22 cellular contexts compared by ENCODE assay signal in the genomic region with DNA sequence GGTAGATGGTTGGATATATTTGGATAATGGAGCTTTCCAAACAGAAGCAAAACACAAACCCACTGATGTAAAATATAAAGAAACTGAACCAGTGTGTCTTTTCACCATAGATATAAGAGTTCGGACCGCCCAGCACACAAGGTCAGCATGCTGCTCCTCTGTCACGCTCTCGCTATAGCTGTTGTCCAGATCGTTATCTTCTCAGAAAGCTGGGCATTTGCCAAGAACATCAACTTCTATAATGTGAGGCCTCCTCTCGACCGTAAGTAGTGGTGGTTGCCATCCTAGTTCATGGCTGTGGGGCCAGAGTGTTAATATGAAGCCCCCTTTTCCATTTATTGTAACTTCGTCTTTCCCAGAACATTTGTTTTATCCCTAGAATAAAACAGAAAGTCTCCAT.
"Had no signal": no experiment of that assay in that cellular context is flagged by ENCODE, and none has a peak within 500 bp of the region (broad histone marks: within the 10 kb centered on the region; RNA-seq: fewer than 3 reads in every experiment).

No MANE protein-coding gene starts in this region.

- H3K36me3 ChIP-seq: brain microvascular endothelial cell, cardiac muscle cell had no signal

- H3K27ac ChIP-seq: brain microvascular endothelial cell, cardiac muscle cell, PC-9, SK-N-MC had no signal

- ATAC-seq: activated CD4-positive, CD25-positive, alpha-beta regulatory T cell treated with anti-CD3 and anti-CD28 coated beads, Interleukin-2, amount 50 U/mL, for 24 hours; activated CD8-positive, alpha-beta T cell treated with anti-CD3 and anti-CD28 coated beads for 36 hours; activated T-cell treated with anti-CD3 and anti-CD28 coated beads, Interleukin-2, amount 50 U/mL, for 72 hours had no signal

- H3K27me3 ChIP-seq: brain microvascular endothelial cell, cardiac muscle cell had no signal

- DNase-seq: activated CD4-positive, alpha-beta T cell treated with anti-CD3 and anti-CD28 coated beads for 4 hours; activated CD8-positive, alpha-beta memory T cell treated with anti-CD3 and anti-CD28 coated beads, Interleukin-2, amount 50 U/mL, for 4 hours; activated CD8-positive, alpha-beta T cell treated with anti-CD3 and anti-CD28 coated beads for 36 hours; activated gamma-delta T cell treated with Interleukin-2 at 50 U/mL for 16 hours; activated naive CD4-positive, alpha-beta T cell treated with anti-CD3 and anti-CD28 coated beads, Interleukin-2, amount 10 ng/mL, durations not matched to agents 7 days and 5 days; activated naive CD8-positive, alpha-beta T cell treated with anti-CD3 and anti-CD28 coated beads for 36 hours; activated T-cell treated with anti-CD3 and anti-CD28 coated beads, Interleukin-2, amount 50 U/mL, for 72 hours; brain microvascular endothelial cell; Karpas-422; MM.1S; NCI-H146; NCI-H187 treated with DMSO at 0.1 percent for 48 hours; NCI-H2081 treated with DMSO at 0.1 percent for 48 hours; NCI-H446; NCI-H524 treated with DMSO at 0.1 percent for 48 hours; NCI-H82; PC-9; SHP77 treated with DMSO at 0.1 percent for 48 hours; SW 1271 had no signal

- H3K4me3 ChIP-seq: cardiac muscle cell, PC-9, SK-N-MC had no signal
